Comparison of ENCODE assay signal across 8 cellular contexts in genomic region chr9:116737137-116737546, GRCh38. TPM values are rescaled to one million over a fixed set of nuclear protein-coding genes. Genes with fewer than 3 reads are reported as not detected.
DNase-seq lines count a peak whose midpoint lies in the region; ATAC-seq and TF ChIP-seq lines count a peak whose summit lies in the region.

No MANE protein-coding gene starts in this region.

- H3K9me3 Mint-ChIP-seq in activated CD4-positive, alpha-beta memory T cell treated with anti-CD3 and anti-CD28 coated beads for 36 hours, result no peaks in the 10 kb centered on the region
- peaks cover 0 to 5% of the 10 kb centered on the region in 2 donors for H3K9me3 Mint-ChIP-seq in stimulated activated naive B cell treated with anti-CD40 and anti-IgM and Interleukin-4, amounts not matched to agents 10 μg/mL and 1 μg/mL and 100 μg/mL, for 72 hours

- H3K36me3 ChIP-seq in mucosa of descending colon (ENCODE audit: low read depth), result no peaks in the 10 kb centered on the region

- CTCF ChIA-PET in activated CD4-positive, alpha-beta memory T cell treated with anti-CD3 and anti-CD28 coated beads for 36 hours (lab: Charles Lee), result interaction anchor here (0.6 to 5.9 kb wide), 12 partner anchors 8 to 185 kb away, joined by 3 to 73 read pairs (median 3); no protein-coding TSS in a partner anchor

- H3K9me3 ChIP-seq in mucosa of descending colon, result no peaks in the 10 kb centered on the region

- peak; percentile 68 for ATAC-seq in GM18868 (IDR thresholded peaks at IDR 0.05; ENCODE audit: unreplicated experiment)
- peak; percentile 58 for ATAC-seq in HG03565 (IDR thresholded peaks at IDR 0.05; ENCODE audit: unreplicated experiment)
- ATAC-seq in mucosa of descending colon, result peak; percentile 83
- peak; percentile 58 to 65 for ATAC-seq in stimulated activated naive B cell treated with anti-CD40 and anti-IgM and Interleukin-4, amounts not matched to agents 10 μg/mL and 1 μg/mL and 100 μg/mL, for 72 hours (replicated peaks)

- peak; percentile 96 for TF ChIP-seq CTCF in AG09319 (IDR thresholded peaks at IDR 0.05; ENCODE audit: low read depth, low read length)
- TF ChIP-seq CTCF in epithelial cell of esophagus (IDR thresholded peaks at IDR 0.05; ENCODE audit: insufficient read depth, low read depth, low read length, missing control alignments), result peak; percentile 98
- peak; percentile 78 for TF ChIP-seq CTCF in mucosa of descending colon (IDR thresholded peaks at IDR 0.05)

- POLR2A ChIA-PET in activated CD4-positive, alpha-beta memory T cell treated with anti-CD3 and anti-CD28 coated beads for 36 hours (lab: Charles Lee), result no interaction called here

- no peak overlapping the region for H3K27ac Mint-ChIP-seq in activated CD4-positive, alpha-beta memory T cell treated with anti-CD3 and anti-CD28 coated beads for 36 hours
- no peak overlapping the region for H3K27ac Mint-ChIP-seq in stimulated activated naive B cell treated with anti-CD40 and anti-IgM and Interleukin-4, amounts not matched to agents 10 μg/mL and 1 μg/mL and 100 μg/mL, for 72 hours

- intact Hi-C loops in activated CD4-positive, alpha-beta memory T cell treated with anti-CD3 and anti-CD28 coated beads for 36 hours (cut with micrococcal nuclease), result no loop called here
- intact Hi-C loops in mucosa of descending colon (cut with DNase I, micrococcal nuclease), result loop anchor here in 1 of 2 donors (10.0 kb wide), 1 partner anchor 128 kb away; no protein-coding TSS in a partner anchor

- no peaks in the 10 kb centered on the region for H3K36me3 Mint-ChIP-seq in activated CD4-positive, alpha-beta memory T cell treated with anti-CD3 and anti-CD28 coated beads for 36 hours
- H3K36me3 Mint-ChIP-seq in stimulated activated naive B cell treated with anti-CD40 and anti-IgM and Interleukin-4, amounts not matched to agents 10 μg/mL and 1 μg/mL and 100 μg/mL, for 72 hours, result no peaks in the 10 kb centered on the region

- H3K4me1 ChIP-seq in mucosa of descending colon (ENCODE audit: low read depth), result no peaks in the 10 kb centered on the region

- no peak overlapping the region for H3K4me3 Mint-ChIP-seq in activated CD4-positive, alpha-beta memory T cell treated with anti-CD3 and anti-CD28 coated beads for 36 hours
- no peak overlapping the region for H3K4me3 Mint-ChIP-seq in stimulated activated naive B cell treated with anti-CD40 and anti-IgM and Interleukin-4, amounts not matched to agents 10 μg/mL and 1 μg/mL and 100 μg/mL, for 72 hours

- DNase-seq in AG09319 (ENCODE audit: extremely low read depth, low read depth) (peak; percentile 8), NCI-H748 treated with DMSO at 0.1 percent for 48 hours (lab: John Stamatoyannopoulos, UW) (peak; percentile 72), epithelial cell of esophagus (ENCODE audit: low read depth) (peak; percentile 82), mucosa of descending colon (peak; percentile 66 to 86 (median 83))
- peak; percentile 73 for DNase-seq in activated CD4-positive, alpha-beta memory T cell treated with anti-CD3 and anti-CD28 coated beads for 36 hours
- DNase-seq in stimulated activated naive B cell treated with anti-CD40 and anti-IgM and Interleukin-4, amounts not matched to agents 10 μg/mL and 1 μg/mL and 100 μg/mL, for 72 hours, result peak; percentile 18

- H3K4me1 Mint-ChIP-seq in activated CD4-positive, alpha-beta memory T cell treated with anti-CD3 and anti-CD28 coated beads for 36 hours (ENCODE audit: low read depth), result peaks cover 3% of the 10 kb centered on the region
- peaks cover 5 to 9% of the 10 kb centered on the region in 2 donors for H3K4me1 Mint-ChIP-seq in stimulated activated naive B cell treated with anti-CD40 and anti-IgM and Interleukin-4, amounts not matched to agents 10 μg/mL and 1 μg/mL and 100 μg/mL, for 72 hours

- H3K27me3 Mint-ChIP-seq in activated CD4-positive, alpha-beta memory T cell treated with anti-CD3 and anti-CD28 coated beads for 36 hours, result peaks cover 6% of the 10 kb centered on the region
- H3K27me3 Mint-ChIP-seq in stimulated activated naive B cell treated with anti-CD40 and anti-IgM and Interleukin-4, amounts not matched to agents 10 μg/mL and 1 μg/mL and 100 μg/mL, for 72 hours, result peaks cover 27 to 35% of the 10 kb centered on the region in 2 donors

- H3K4me3 ChIP-seq in epithelial cell of esophagus (ENCODE audit: low read length), result no peak overlapping the region
- H3K4me3 ChIP-seq in mucosa of descending colon, result no peak overlapping the region

RNA-seq across cellular contexts. Expression of gene TRIM32, which starts 50.0 kb away (rescaled TPM):
- total RNA-seq in activated CD4-positive, alpha-beta memory T cell treated with anti-CD3 and anti-CD28 coated beads for 36 hours, result 10 to 100 TPM; 13.3 to 14.3 TPM
- total RNA-seq in mucosa of descending colon, result 10 to 100 TPM; 11.8 to 21.5 (median 20.0) TPM

Comparison
In these comparisons a context has a peak if more than half of its experiments do, and no peak if none do; other contexts are left out.
1. DNase-seq: peak in every context shown above with its lines; median percentile 83 in mucosa of descending colon; 82 in epithelial cell of esophagus; 73 in activated CD4-positive, alpha-beta memory T cell treated with anti-CD3 and anti-CD28 coated beads for 36 hours; 72 in NCI-H748 treated with DMSO at 0.1 percent for 48 hours; 18 in stimulated activated naive B cell treated with anti-CD40 and anti-IgM and Interleukin-4, amounts not matched to agents 10 μg/mL and 1 μg/mL and 100 μg/mL, for 72 hours; 8 in AG09319.